ENCODE assay signal across 12 cellular contexts in genomic region chr5:74497706-74498105, GRCh38.
"Had no signal": no experiment of that assay in that cellular context is flagged by ENCODE, and none has a peak within 500 bp of the region (broad histone marks: within the 10 kb centered on the region; RNA-seq: fewer than 3 reads in every experiment).

No MANE protein-coding gene starts in this region.

- H3K4me3 ChIP-seq: testis had no signal

- H3K9me3 ChIP-seq: testis had no signal

- H3K4me1 ChIP-seq: testis had no signal

- DNase-seq: activated CD4-positive, alpha-beta T cell treated with anti-CD3 and anti-CD28 coated beads, Interleukin-2, amount 50 U/mL, for 4 hours; activated CD4-positive, CD25-positive, alpha-beta regulatory T cell; activated gamma-delta T cell; activated T-cell treated with anti-CD3 and anti-CD28 coated beads, Interleukin-2, amount 50 U/mL, for 24 hours; amygdala; hippocampal formation; kidney glomerular epithelial cell; stimulated activated CD4-positive, alpha-beta T cell treated with anti-CD3 and anti-CD28 coated beads, Interleukin-4, amount 100 ng/mL, for 1 hour; stimulated activated CD8-positive, alpha-beta memory T cell treated with anti-CD3 and anti-CD28 coated beads, Interleukin-4, amount 100 ng/mL, for 48 hours; T-helper 9 cell; testis had no signal

- H3K27me3 ChIP-seq: testis had no signal

- H3K27ac ChIP-seq: parathyroid adenoma, testis had no signal
